In genomic region chr1:248892590-248892989, GRCh38 we compare ENCODE assay signal across 32 cellular contexts.
"Had no signal": no experiment of that assay in that cellular context is flagged by ENCODE, and none has a peak within 500 bp of the region (broad histone marks: within the 10 kb centered on the region; RNA-seq: fewer than 3 reads in every experiment).

No MANE protein-coding gene starts in this region.

- H3K4me1 ChIP-seq: SJCRH30 had no signal

- H3K4me3 ChIP-seq: PC-9, SJCRH30, SK-N-MC had no signal

- H3K36me3 ChIP-seq: brain microvascular endothelial cell, SJCRH30 had no signal

- DNase-seq: activated CD4-positive, alpha-beta memory T cell treated with anti-CD3 and anti-CD28 coated beads for 36 hours; activated CD4-positive, alpha-beta T cell treated with anti-CD3 and anti-CD28 coated beads for 36 hours; activated CD4-positive, alpha-beta T cell treated with anti-CD3 and anti-CD28 coated beads, Interleukin-2, amount 50 U/mL, for 1 hour; activated CD8-positive, alpha-beta memory T cell treated with anti-CD3 and anti-CD28 coated beads, Interleukin-2, amount 50 U/mL, for 4 hours; activated effector memory CD4-positive, alpha-beta T cell treated with anti-CD3 and anti-CD28 coated beads, Interleukin-2, amount 50 U/mL, for 16 hours; activated naive CD4-positive, alpha-beta T cell; activated naive CD4-positive, alpha-beta T cell treated with anti-CD3 and anti-CD28 coated beads, Interleukin-2, amount 50 U/mL, for 16 hours; activated naive CD8-positive, alpha-beta T cell treated with anti-CD3 and anti-CD28 coated beads for 36 hours; activated T-cell treated with anti-CD3 and anti-CD28 coated beads for 4 hours; activated T-cell treated with anti-CD3 and anti-CD28 coated beads, Interleukin-2, amount 50 U/mL, for 48 hours; amniotic stem cell; aorta; brain microvascular endothelial cell; central memory CD4-positive, alpha-beta T cell; Kasumi-1; KG1; MM.1S; MV-4-11; NCI-H1092; NCI-H1436 treated with DMSO at 0.1 percent for 48 hours; NCI-H1694 treated with DMSO at 0.1 percent for 48 hours; NCI-H2029; NCI-H345; NCI-H526; NCI-H748 treated with DMSO at 0.1 percent for 48 hours; NK-92 treated with Interleukin-12 subunit alpha and Interleukin-12 subunit beta, amount 100 ng/mL, for 24 hours; PC-9; SHP77; SJCRH30 had no signal

- H3K27me3 ChIP-seq: brain microvascular endothelial cell, SJCRH30 had no signal

- H3K27ac ChIP-seq: brain microvascular endothelial cell, PC-9, SJCRH30, SK-N-MC had no signal

- ATAC-seq: activated CD4-positive, alpha-beta T cell treated with anti-CD3 and anti-CD28 coated beads for 36 hours; activated CD4-positive, CD25-positive, alpha-beta regulatory T cell treated with anti-CD3 and anti-CD28 coated beads, Interleukin-2, amount 50 U/mL, for 24 hours; WTC11 had no signal

- H3K9me3 ChIP-seq: SJCRH30 had no signal
